ENCODE assay signal across 25 cellular contexts in genomic region chr1:102103645-102104044, GRCh38.
A peak's percentile ranks its signal among the peaks of the same experiment; 100 is the strongest.
DNase-seq lines count a peak whose midpoint lies in the region; ATAC-seq, FAIRE-seq and TF ChIP-seq lines count a peak whose summit lies in the region.
"Had no signal": no experiment of that assay in that cellular context is flagged by ENCODE, and none has a peak within 500 bp of the region (broad histone marks: within the 10 kb centered on the region; RNA-seq: fewer than 3 reads in every experiment).

No MANE protein-coding gene starts in this region.

- DNase-seq in left colon (no peak), small intestine (peak; percentile 81), omental fat pad (ENCODE audit: low spot score) (no peak), AG20443 (ENCODE audit: low spot score) (no peak)
- DNase-seq: 8988T; BE2C; C1 segment of cervical spinal cord; CD4-positive, alpha-beta memory T cell; CD4-positive, CD25-positive, alpha-beta regulatory T cell; CD8-positive, alpha-beta memory T cell; COR-L47; DMS 273 treated with DMSO at 0.1 percent for 48 hours; DMS153; DMS53; DMS79; DND-41; EL; GDM1 had no signal

- no peak overlapping the region for H3K27ac ChIP-seq in small intestine (ENCODE audit: low read depth in 1 of 2, low read length in 1 of 2)
- H3K27ac ChIP-seq: A549, BLaER1 had no signal

- H3K4me3 ChIP-seq in small intestine (ENCODE audit: low read depth in 1 of 2, low read length in 2 of 2) = no peak overlapping the region
- H3K4me3 ChIP-seq: A549, BLaER1, GM12878 had no signal

- H3K9me3 ChIP-seq in small intestine (ENCODE audit: control insufficient read depth, low read depth) = no peaks in the 10 kb centered on the region
- H3K9me3 ChIP-seq: A549, BE2C, BLaER1 had no signal

- ATAC-seq in left colon = peak; percentile 88
- no peak for ATAC-seq in omental fat pad (ENCODE audit: low FRiP score)
- no peak for ATAC-seq in GM19324 (IDR thresholded peaks at IDR 0.05; ENCODE audit: low FRiP score, unreplicated experiment)
- ATAC-seq: A549, GM12878 had no signal

- 15 to 58% (median 31%) methylated on average over 4 of the region's 4 CpGs for WGBS in small intestine, 3 donors

- TF ChIP-seq CTCF in omental fat pad (IDR thresholded peaks at IDR 0.05) = no peak

- intact Hi-C loops in left colon (cut with DNase I, micrococcal nuclease) = no loop called here

- H3K27me3 ChIP-seq in small intestine (ENCODE audit: control insufficient read depth in 2 of 2, insufficient read depth in 2 of 2, low read length in 2 of 2) = no peaks in the 10 kb centered on the region
- H3K27me3 ChIP-seq: BE2C, BLaER1 had no signal

- no peaks in the 10 kb centered on the region for H3K4me1 ChIP-seq in small intestine (ENCODE audit: control insufficient read depth in 2 of 2, insufficient read depth in 1 of 2, low read depth in 1 of 2, low read length in 1 of 2)
- H3K4me1 ChIP-seq: A549, BE2C, BLaER1 had no signal

- no peaks in the 10 kb centered on the region for H3K36me3 ChIP-seq in small intestine (ENCODE audit: control insufficient read depth in 2 of 2, insufficient read depth in 2 of 2, low read length in 2 of 2)
- H3K36me3 ChIP-seq: BE2C, BLaER1 had no signal

- peak; percentile 81 for FAIRE-seq in small intestine (lab: Jason Lieb, UNC)
- FAIRE-seq: A549, GM12878, GM12892, GM18507, GM19239 had no signal
